Comparison of ENCODE assay signal across 8 cellular contexts in the genomic region with DNA sequence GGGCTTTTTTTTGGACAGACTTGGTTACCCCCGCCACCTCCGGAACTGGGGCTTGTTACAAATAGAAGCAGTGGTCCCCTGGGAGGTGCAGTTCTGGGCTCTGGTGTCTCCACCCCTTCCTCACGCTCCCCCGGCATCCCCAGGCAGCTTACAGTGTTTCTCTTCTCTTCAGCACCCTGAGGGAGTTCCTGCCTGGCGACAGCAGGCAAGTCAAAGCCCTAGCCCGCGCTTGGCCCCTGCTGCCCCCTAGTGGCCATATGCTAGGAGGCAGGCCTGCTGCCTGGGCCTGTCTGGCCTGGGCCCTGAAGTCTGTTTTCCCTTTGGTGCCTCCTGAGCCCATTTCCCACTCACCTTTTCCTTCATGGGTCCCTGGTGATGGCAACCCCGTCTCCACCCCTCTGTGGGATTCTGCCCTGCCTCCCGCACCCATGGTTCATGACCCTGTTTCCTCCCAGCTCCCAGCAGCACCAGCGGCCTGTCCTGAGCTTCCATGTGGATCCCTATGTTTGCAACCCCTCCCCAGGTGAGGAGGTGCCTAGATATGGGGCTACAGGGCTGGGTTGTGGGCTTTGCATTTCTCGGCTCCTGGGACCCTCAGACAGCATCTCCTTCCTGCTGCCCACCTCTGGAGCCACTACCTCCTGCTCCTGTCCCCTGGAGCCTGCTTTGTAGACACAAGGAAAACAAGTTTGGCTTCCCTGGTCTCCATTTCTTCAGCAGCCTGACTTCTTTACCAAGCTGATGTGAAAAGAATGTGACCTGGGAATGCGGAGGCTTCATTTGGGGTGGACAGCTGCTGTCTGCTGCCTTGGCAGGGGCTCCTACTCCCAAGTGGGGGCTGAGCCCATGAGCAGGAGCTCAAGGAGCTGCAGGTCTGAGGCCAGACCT. TPM values are rescaled to one million over a fixed set of nuclear protein-coding genes. Genes with fewer than 3 reads are reported as not detected.
DNase-seq lines count a peak whose midpoint lies in the region; ATAC-seq and TF ChIP-seq lines count a peak whose summit lies in the region.

No MANE protein-coding gene starts in this region.

- no peaks in the 10 kb centered on the region for H3K9me3 ChIP-seq in BE2C

- intact Hi-C loops in left colon (cut with DNase I, micrococcal nuclease): no loop called here

- H3K27me3 ChIP-seq in BE2C: peaks cover 13% of the 10 kb centered on the region

- peaks cover 30% of the 10 kb centered on the region for H3K36me3 ChIP-seq in BE2C

- TF ChIP-seq POLR2A in GM19193 (IDR thresholded peaks at IDR 0.05; ENCODE audit: extremely low read depth, insufficient read depth, insufficient read length): peak; percentile 62

- H3K4me1 ChIP-seq in BE2C: no peaks in the 10 kb centered on the region

- DNase-seq in BE2C: peak; percentile 94
- DNase-seq in NCI-H460 (ENCODE audit: extremely low read depth, low read depth): peak; percentile 77
- peak; percentile 95 for DNase-seq in activated CD4-positive, CD25-positive, alpha-beta regulatory T cell treated with anti-CD3 and anti-CD28 coated beads, Interleukin-2, amount 50 U/mL, for 72 hours
- DNase-seq in cerebellar cortex (ENCODE audit: low spot score): peak; percentile 94
- DNase-seq in left colon: peak; percentile 84 to 93
- peak; percentile 86 for DNase-seq in stimulated activated CD4-positive, alpha-beta T cell treated with anti-CD3 and anti-CD28 coated beads, Interleukin-2, amount 100 ng/mL, for 4 hours (ENCODE audit: low read depth)

- ATAC-seq in HG03378 (IDR thresholded peaks at IDR 0.05; ENCODE audit: unreplicated experiment): peak; percentile 50
- peak; percentile 82 for ATAC-seq in left colon

- peak; percentile 97 for TF ChIP-seq CTCF in BE2C (IDR thresholded peaks at IDR 0.05; ENCODE audit: low read depth, low read length)

- H3K4me3 ChIP-seq in BE2C (ENCODE audit: low read depth, low read length): peak overlapping the region; percentile 32

RNA-seq across cellular contexts. Expression of gene SNX22, which starts 2.2 kb away (rescaled TPM):
- polyA plus RNA-seq in BE2C (2012; ENCODE audit: insufficient read depth, insufficient read length, low read depth): 2.1 TPM
- 0.09 and 0.42 TPM in 2 replicates for total RNA-seq in NCI-H460 (2014; rRNA removed; shearing (Covaris generic))
- 3.3 and 4.2 TPM in 2 replicates for polyA plus RNA-seq in NCI-H460 (2014; cell fraction: nucleus; rRNA removed)
- total RNA-seq in left colon: under 1 TPM; 0.34 to 0.73 TPM

RNA-seq across cellular contexts. Expression of gene PPIB, which starts 9.1 kb away (rescaled TPM):
- polyA plus RNA-seq in BE2C (2012; ENCODE audit: insufficient read depth, insufficient read length, low read depth): 1,035 TPM
- total RNA-seq in NCI-H460 (2014; rRNA removed; shearing (Covaris generic)): 484 and 544 TPM in 2 replicates
- polyA plus RNA-seq in NCI-H460 (2014; cell fraction: nucleus; rRNA removed): 8,820 and 13,092 TPM in 2 replicates
- total RNA-seq in left colon: 100 to 1,000 TPM; 284 to 324 TPM

RNA-seq across cellular contexts. Expression of gene SNX1, which starts 57.9 kb away (rescaled TPM):
- polyA plus RNA-seq in BE2C (2012; ENCODE audit: insufficient read depth, insufficient read length, low read depth): 120 TPM
- 17.7 and 22.4 TPM in 2 replicates for total RNA-seq in NCI-H460 (2014; rRNA removed; shearing (Covaris generic))
- 26.6 and 30.9 TPM in 2 replicates for polyA plus RNA-seq in NCI-H460 (2014; cell fraction: nucleus; rRNA removed)
- total RNA-seq in left colon: 100 to 1,000 TPM; 103 to 110 TPM

Comparison
In these comparisons a context has a peak if more than half of its experiments do, and no peak if none do; other contexts are left out.
1. Peak in every context shown above with its lines: DNase-seq, ATAC-seq and H3K4me3 ChIP-seq.